ENCODE assay signal across 20 cellular contexts in the genomic region with DNA sequence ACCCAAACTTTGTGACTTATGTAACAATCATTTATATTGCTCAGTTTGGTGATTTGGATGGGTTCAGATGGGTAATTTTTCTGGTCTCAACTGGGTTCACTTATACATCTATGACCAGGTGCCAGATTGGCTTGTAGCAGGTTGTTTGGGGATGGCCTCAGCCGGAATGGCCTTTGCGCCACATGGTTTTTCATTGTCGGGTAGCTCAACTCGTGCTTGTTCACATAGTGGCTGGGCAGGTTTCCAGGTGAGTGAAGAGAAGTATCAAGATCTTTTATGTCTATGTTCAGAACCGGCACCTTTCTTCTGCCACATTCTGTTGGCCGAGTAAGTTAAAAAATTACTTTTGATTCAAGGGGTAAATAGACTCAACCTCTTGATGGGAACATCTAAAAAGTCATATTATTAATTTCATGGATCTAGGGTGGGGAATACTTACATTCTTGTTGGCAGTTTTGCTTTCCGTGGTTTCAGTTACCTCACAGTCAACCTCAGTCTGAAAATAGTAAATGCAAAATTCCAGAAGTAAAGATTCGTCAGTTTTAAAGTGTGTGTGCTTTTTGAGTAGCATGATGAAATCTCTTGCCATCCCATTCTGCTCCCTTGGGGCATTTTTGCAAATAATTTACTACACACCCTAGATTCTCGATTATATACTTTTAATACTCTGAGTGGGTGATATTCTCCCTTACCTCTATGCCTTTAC.
DNase-seq lines count a peak whose midpoint lies in the region; ATAC-seq and TF ChIP-seq lines count a peak whose summit lies in the region.
"Had no signal": no experiment of that assay in that cellular context is flagged by ENCODE, and none has a peak within 500 bp of the region (broad histone marks: within the 10 kb centered on the region; RNA-seq: fewer than 3 reads in every experiment).

No MANE protein-coding gene starts in this region.

- peak overlapping the region; percentile 27 for H3K4me3 Mint-ChIP-seq in chondrocyte (ENCODE audit: unreplicated experiment)
- H3K4me3 Mint-ChIP-seq: CD14-positive monocyte had no signal

- no peak overlapping the region for H2AFZ ChIP-seq in osteoblast (ENCODE audit: low read length)

- H3K9me3 Mint-ChIP-seq in chondrocyte (ENCODE audit: low read depth): no peaks in the 10 kb centered on the region

- intact Hi-C loops in Right ventricle myocardium superior (cut with DNase I): no loop called here

- peaks cover 60% of the 10 kb centered on the region for H3K4me1 Mint-ChIP-seq in chondrocyte (ENCODE audit: low read depth)
- H3K4me1 Mint-ChIP-seq: CD14-positive monocyte had no signal

- H3K4me1 ChIP-seq in osteoblast (ENCODE audit: insufficient read depth, low read length): peaks cover 33% of the 10 kb centered on the region
- H3K4me1 ChIP-seq: A549 had no signal

- no peaks in the 10 kb centered on the region for H3K36me3 ChIP-seq in osteoblast (ENCODE audit: insufficient read depth, low read length)

- H3K4me2 ChIP-seq in osteoblast (ENCODE audit: insufficient read depth, low read length): no peak overlapping the region
- H3K4me2 ChIP-seq: A549 had no signal

- DNase-seq in AG10803 (ENCODE audit: low read depth) (peak; percentile 44), NCI-H226 (peak; percentile 22), chondrocyte (ENCODE audit: low spot score) (no peak), osteoblast (ENCODE audit: insufficient read length, low spot score, missing footprints) (no peak), Right ventricle myocardium superior (no peak)
- DNase-seq: DMS153, EL, HCEC 1CT, IMR-90, Karpas-422, NCI-H187 treated with DMSO at 0.1 percent for 48 hours, NCI-H510A had no signal

- ATAC-seq in Right ventricle myocardium superior (ENCODE audit: poor library complexity) (no peak), GM18511 (IDR thresholded peaks at IDR 0.05; ENCODE audit: unreplicated experiment) (no peak), GM21786 (IDR thresholded peaks at IDR 0.05; ENCODE audit: unreplicated experiment) (no peak), GM19023 (IDR thresholded peaks at IDR 0.05; ENCODE audit: unreplicated experiment) (no peak)
- ATAC-seq: A549, Panc1, Right ventricle myocardium inferior, SK-N-SH treated with all-trans-retinoic acid at 6 μM for 48 hours had no signal

- peak overlapping the region; percentile 84 for H3K27ac Mint-ChIP-seq in chondrocyte (ENCODE audit: unreplicated experiment)
- H3K27ac Mint-ChIP-seq: CD14-positive monocyte had no signal

- H4K20me1 ChIP-seq in osteoblast (ENCODE audit: insufficient read depth, low read length): no peaks in the 10 kb centered on the region

- H3K79me2 ChIP-seq in osteoblast (ENCODE audit: insufficient read depth, low read length): no peaks in the 10 kb centered on the region

- no peak overlapping the region for H3K4me3 ChIP-seq in AG10803 (ENCODE audit: low read length)
- no peak overlapping the region for H3K4me3 ChIP-seq in osteoblast (ENCODE audit: insufficient read depth, low read length)
- H3K4me3 ChIP-seq: A549 had no signal

- no peaks in the 10 kb centered on the region for H3K27me3 Mint-ChIP-seq in chondrocyte (ENCODE audit: low read depth)

- no peaks in the 10 kb centered on the region for H3K9me3 ChIP-seq in osteoblast (ENCODE audit: low read depth, low read length)
- H3K9me3 ChIP-seq: A549 had no signal

- no peak for TF ChIP-seq CTCF in AG10803 (conservative IDR thresholded peaks at IDR 0.05; ENCODE audit: low read length)
- TF ChIP-seq CTCF in chondrocyte (IDR thresholded peaks at IDR 0.05): no peak
- TF ChIP-seq CTCF in osteoblast (IDR thresholded peaks at IDR 0.05; ENCODE audit: extremely low read depth, low read depth, low read length): no peak

- peak overlapping the region; percentile 26 for H3K27ac ChIP-seq in osteoblast (ENCODE audit: low read depth, low read length)
- H3K27ac ChIP-seq: A549 had no signal

- H3K36me3 Mint-ChIP-seq in chondrocyte (ENCODE audit: low read depth): no peaks in the 10 kb centered on the region
- H3K36me3 Mint-ChIP-seq: CD14-positive monocyte had no signal

- H3K27me3 ChIP-seq in osteoblast (ENCODE audit: insufficient read depth, low read length): no peaks in the 10 kb centered on the region

Comparison
In these comparisons a context has a peak if more than half of its experiments do, and no peak if none do; other contexts are left out.
1. DNase-seq: peak in AG10803 (single experiment) and NCI-H226 (single experiment); none in chondrocyte (single experiment), osteoblast (single experiment) and Right ventricle myocardium superior (single experiment).